ENCODE assay signal across 14 cellular contexts in the genomic region with DNA sequence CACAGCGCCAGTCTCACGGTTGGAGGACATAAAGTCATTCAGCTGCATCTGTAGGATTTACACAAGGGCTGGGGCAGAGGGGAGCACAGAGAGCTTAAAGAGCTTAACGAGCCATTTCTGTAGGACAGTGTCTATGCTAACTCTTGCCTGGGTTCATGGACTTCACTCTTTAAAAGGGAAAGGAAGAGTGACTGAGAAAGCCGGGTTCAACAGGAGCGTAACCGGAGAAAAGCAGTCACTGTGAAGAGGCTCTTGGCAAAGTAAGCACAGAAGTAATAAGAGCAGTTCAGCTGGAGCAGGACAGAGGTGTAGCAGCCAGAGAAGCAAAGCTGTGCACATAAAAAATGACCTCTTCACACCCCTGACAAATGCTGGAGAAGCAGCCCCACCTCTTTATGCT.
DNase-seq lines count a peak whose midpoint lies in the region; ATAC-seq and TF ChIP-seq lines count a peak whose summit lies in the region.
"Had no signal": no experiment of that assay in that cellular context is flagged by ENCODE, and none has a peak within 500 bp of the region (broad histone marks: within the 10 kb centered on the region; RNA-seq: fewer than 3 reads in every experiment).

No MANE protein-coding gene starts in this region.

- no peak for ATAC-seq in GM18502 (IDR thresholded peaks at IDR 0.05; ENCODE audit: poor library complexity, unreplicated experiment)
- ATAC-seq: PC-3 had no signal

- H3K4me3 ChIP-seq in WERI-Rb-1 (ENCODE audit: low read depth, low read length) (no peak overlapping the region), mucosa of rectum (ENCODE audit: low read length in 2 of 2) (peak overlapping the region; percentile 51), skeletal muscle tissue (ENCODE audit: low read length in 3 of 3) (peak overlapping the region; percentile 52 to 58 (median 52))
- H3K4me3 ChIP-seq: BLaER1 treated with 17β-estradiol and CSF1 and Interleukin-3, amounts not matched to agents 10 nM and 100 nM had no signal

- H3K36me3 ChIP-seq in WERI-Rb-1 (no peaks in the 10 kb centered on the region), mucosa of rectum (ENCODE audit: control insufficient read depth in 2 of 2, insufficient read depth in 2 of 2, low read length in 2 of 2) (peaks cover 18 to 19% of the 10 kb centered on the region in 2 donors), skeletal muscle tissue (ENCODE audit: control insufficient read depth in 3 of 3, insufficient read depth in 3 of 3, low read length in 3 of 3) (peaks cover 0 to 2% (median 0%) of the 10 kb centered on the region in 3 donors)
- H3K36me3 ChIP-seq: BLaER1 treated with 17β-estradiol and CSF1 and Interleukin-3, amounts not matched to agents 10 nM and 100 nM; vagina had no signal

- DNase-seq in NCI-H187 (lab: John Stamatoyannopoulos, UW) (peak; percentile 44 to 69), WERI-Rb-1 (peak; percentile 30), DMS114 treated with DMSO at 0.1 percent for 48 hours (lab: John Stamatoyannopoulos, UW; ENCODE audit: unreplicated experiment) (no peak), NOMO-1 treated with dmso at 0.1 percent for 144 hours (lab: John Stamatoyannopoulos, UW; ENCODE audit: unreplicated experiment) (no peak)
- DNase-seq in stimulated activated CD4-positive, alpha-beta T cell treated with anti-CD3 and anti-CD28 coated beads, Interleukin-2, amount 100 ng/mL, for 24 hours: no peak
- DNase-seq: EL, MM.1S, PC-3 had no signal

- H3K27me3 ChIP-seq in WERI-Rb-1 (ENCODE audit: insufficient read depth, low read depth, severe bottlenecking) (no peaks in the 10 kb centered on the region), mucosa of rectum (ENCODE audit: control insufficient read depth in 2 of 2, insufficient read depth in 2 of 2, low read length in 2 of 2) (no peaks in the 10 kb centered on the region), skeletal muscle tissue (ENCODE audit: control insufficient read depth in 3 of 3, insufficient read depth in 3 of 3, low read length in 3 of 3) (no peaks in the 10 kb centered on the region)
- H3K27me3 ChIP-seq: BLaER1 treated with 17β-estradiol and CSF1 and Interleukin-3, amounts not matched to agents 10 nM and 100 nM; vagina had no signal

- H3K4me1 ChIP-seq in mucosa of rectum (ENCODE audit: control insufficient read depth in 2 of 2, insufficient read depth in 2 of 2, low read length in 2 of 2) (peaks cover 7 to 27% of the 10 kb centered on the region in 2 donors), skeletal muscle tissue (ENCODE audit: control insufficient read depth in 3 of 3, insufficient read depth in 3 of 3, low read length in 3 of 3) (peaks cover 35 to 46% (median 35%) of the 10 kb centered on the region in 3 donors)

- no peak for TF ChIP-seq CTCF in WERI-Rb-1 (IDR thresholded peaks at IDR 0.05; ENCODE audit: low read depth, low read length)

- H3K9me3 ChIP-seq in WERI-Rb-1 (ENCODE audit: severe bottlenecking) (no peaks in the 10 kb centered on the region), mucosa of rectum (ENCODE audit: control insufficient read depth in 2 of 2, low read length in 2 of 2) (no peaks in the 10 kb centered on the region), skeletal muscle tissue (ENCODE audit: control insufficient read depth in 3 of 3, low read length in 3 of 3) (no peaks in the 10 kb centered on the region)
- H3K9me3 ChIP-seq: BLaER1 treated with 17β-estradiol and CSF1 and Interleukin-3, amounts not matched to agents 10 nM and 100 nM; vagina had no signal

- no peak overlapping the region for H3K27ac ChIP-seq in WERI-Rb-1
- peak overlapping the region; percentile 33 to 40 for H3K27ac ChIP-seq in mucosa of rectum (ENCODE audit: low read depth in 2 of 2, low read length in 2 of 2)
- H3K27ac ChIP-seq in skeletal muscle tissue (ENCODE audit: low read depth, low read length): peak overlapping the region; percentile 78
- H3K27ac ChIP-seq: BLaER1 treated with 17β-estradiol and CSF1 and Interleukin-3, amounts not matched to agents 10 nM and 100 nM; vagina; VCaP had no signal

- peak overlapping the region in 1 of 2 donors; percentile 45 for H3K9ac ChIP-seq in mucosa of rectum (ENCODE audit: low read depth in 1 of 2, low read length in 2 of 2)
- peak overlapping the region; percentile 46 to 79 (median 73) for H3K9ac ChIP-seq in skeletal muscle tissue (ENCODE audit: low read depth in 1 of 3, low read length in 3 of 3)
- H3K9ac ChIP-seq: BLaER1 treated with 17β-estradiol and CSF1 and Interleukin-3, amounts not matched to agents 10 nM and 100 nM had no signal

Comparison
In these comparisons a context has a peak if more than half of its experiments do, and no peak if none do; other contexts are left out.
1. DNase-seq: peak in NCI-H187 (2 of 2) and WERI-Rb-1 (single experiment); none in DMS114 treated with DMSO at 0.1 percent for 48 hours (single experiment), stimulated activated CD4-positive, alpha-beta T cell treated with anti-CD3 and anti-CD28 coated beads, Interleukin-2, amount 100 ng/mL, for 24 hours (0 of 2) and NOMO-1 treated with dmso at 0.1 percent for 144 hours (single experiment).